Comparison of ENCODE assay signal across 25 cellular contexts in the genomic region with DNA sequence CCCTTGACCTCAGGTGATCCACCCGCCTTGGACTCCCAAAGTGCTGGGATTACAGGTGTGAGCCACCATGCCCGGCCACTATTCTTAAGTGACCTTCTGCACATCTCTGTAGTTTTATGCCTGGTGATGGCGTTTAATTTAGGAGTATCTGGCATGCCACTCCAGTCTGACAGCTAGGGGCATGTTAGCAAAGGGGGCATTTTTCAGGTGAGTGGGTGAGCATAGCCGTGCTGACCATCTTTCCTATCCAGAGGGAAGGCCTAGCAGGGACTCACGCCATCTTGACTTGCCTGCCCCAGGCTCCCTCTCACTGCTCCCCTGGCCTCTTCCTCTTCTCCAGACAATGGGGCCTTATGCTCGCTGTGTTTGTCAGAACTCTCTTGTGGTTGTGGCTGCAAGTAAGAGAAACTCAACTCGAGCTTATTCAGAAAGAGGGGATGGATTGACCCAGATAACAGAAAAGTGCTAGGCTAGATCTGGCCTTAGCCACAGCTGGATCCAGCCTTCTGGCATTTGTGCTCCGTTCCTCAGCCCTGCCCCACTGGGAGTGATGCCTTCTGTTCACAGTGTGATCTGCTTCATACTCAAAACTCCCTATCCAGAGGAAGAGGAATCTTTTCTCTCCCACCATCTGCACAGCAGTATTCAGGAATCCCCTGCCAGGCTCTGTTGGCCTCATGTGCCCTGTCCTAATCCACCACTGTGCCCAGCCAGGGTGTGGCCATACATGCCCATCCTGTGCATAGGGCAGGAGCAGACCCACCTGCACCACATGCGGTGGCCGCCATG.
DNase-seq lines count a peak whose midpoint lies in the region; ATAC-seq and TF ChIP-seq lines count a peak whose summit lies in the region.
"Had no signal": no experiment of that assay in that cellular context is flagged by ENCODE, and none has a peak within 500 bp of the region (broad histone marks: within the 10 kb centered on the region; RNA-seq: fewer than 3 reads in every experiment).

No MANE protein-coding gene starts in this region.

- peak; percentile 84 for ATAC-seq in Right ventricle myocardium inferior
- peak; percentile 43 for ATAC-seq in upper lobe of right lung
- no peak for ATAC-seq in naive thymus-derived CD8-positive, alpha-beta T cell
- no peak for ATAC-seq in activated T-helper 17 cell treated with anti-CD3 and anti-CD28 coated beads, Interleukin-2, amount 50 U/mL, for 72 hours (replicated peaks)
- ATAC-seq: GM12878; naive thymus-derived CD4-positive, alpha-beta T cell; psoas muscle had no signal

- no peaks in the 10 kb centered on the region for H3K9me3 ChIP-seq in upper lobe of right lung
- H3K9me3 ChIP-seq: psoas muscle had no signal

- H3K9me3 Mint-ChIP-seq in glutamatergic neuron (ENCODE audit: unreplicated experiment) (peaks cover 1% of the 10 kb centered on the region), neural crest cell (no peaks in the 10 kb centered on the region)
- H3K9me3 Mint-ChIP-seq in naive thymus-derived CD8-positive, alpha-beta T cell, result no peaks in the 10 kb centered on the region
- H3K9me3 Mint-ChIP-seq in activated T-helper 17 cell treated with anti-CD3 and anti-CD28 coated beads, Interleukin-2, amount 50 U/mL, for 72 hours, result no peaks in the 10 kb centered on the region
- H3K9me3 Mint-ChIP-seq: activated CD4-positive, alpha-beta T cell treated with anti-CD3 and anti-CD28 coated beads, Interleukin-2, amount 10 ng/mL, durations not matched to agents 24 days and 14 days; activated naive CD4-positive, alpha-beta T cell treated with anti-CD3 and anti-CD28 coated beads, Interleukin-2, amount 10 ng/mL, durations not matched to agents 7 days and 5 days; naive thymus-derived CD4-positive, alpha-beta T cell had no signal

- H3K36me3 ChIP-seq in upper lobe of right lung, result no peaks in the 10 kb centered on the region

- H3K4me1 Mint-ChIP-seq in glutamatergic neuron (ENCODE audit: low read depth, unreplicated experiment) (peaks cover 19% of the 10 kb centered on the region), neural crest cell (peaks cover 23% of the 10 kb centered on the region)
- H3K4me1 Mint-ChIP-seq in naive thymus-derived CD8-positive, alpha-beta T cell, result no peaks in the 10 kb centered on the region
- no peaks in the 10 kb centered on the region for H3K4me1 Mint-ChIP-seq in activated T-helper 17 cell treated with anti-CD3 and anti-CD28 coated beads, Interleukin-2, amount 50 U/mL, for 72 hours
- H3K4me1 Mint-ChIP-seq: activated CD4-positive, alpha-beta T cell treated with anti-CD3 and anti-CD28 coated beads, Interleukin-2, amount 10 ng/mL, durations not matched to agents 24 days and 14 days; activated naive CD4-positive, alpha-beta T cell treated with anti-CD3 and anti-CD28 coated beads, Interleukin-2, amount 10 ng/mL, durations not matched to agents 7 days and 5 days; naive thymus-derived CD4-positive, alpha-beta T cell had no signal

- TF ChIP-seq CTCF in glutamatergic neuron (IDR thresholded peaks at IDR 0.05; ENCODE audit: partially characterized antibody, unreplicated experiment), result no peak
- TF ChIP-seq CTCF in neural crest cell (conservative IDR thresholded peaks at IDR 0.05), result no peak
- TF ChIP-seq CTCF in upper lobe of right lung (IDR thresholded peaks at IDR 0.05), result no peak

- H3K4me3 ChIP-seq in upper lobe of right lung, result no peak overlapping the region
- H3K4me3 ChIP-seq: GM12878, lung, psoas muscle, SK-N-MC had no signal

- H3K4me1 ChIP-seq in upper lobe of right lung, result peaks cover 16% of the 10 kb centered on the region

- DNase-seq in Right ventricle myocardium inferior (ENCODE audit: missing footprints), result no peak
- no peak for DNase-seq in cardiac septum (ENCODE audit: low spot score)
- peak; percentile 40 for DNase-seq in glutamatergic neuron
- DNase-seq in neural crest cell (ENCODE audit: low read depth, low spot score), result no peak
- no peak for DNase-seq in upper lobe of right lung
- DNase-seq in NCI-H748 (lab: John Stamatoyannopoulos, UW; ENCODE audit: unreplicated experiment), result no peak
- DNase-seq in naive thymus-derived CD8-positive, alpha-beta T cell, result no peak
- DNase-seq: ACHN; activated CD4-positive, alpha-beta T cell treated with anti-CD3 and anti-CD28 coated beads, Interleukin-2, amount 10 ng/mL, durations not matched to agents 24 days and 14 days; activated naive CD4-positive, alpha-beta T cell treated with anti-CD3 and anti-CD28 coated beads, Interleukin-2, amount 10 ng/mL, durations not matched to agents 7 days and 5 days; activated T-cell treated with anti-CD3 and anti-CD28 coated beads, Interleukin-2, amount 50 U/mL, for 1 hour; DMS153; GF-D8; KG1; naive thymus-derived CD4-positive, alpha-beta T cell; NCI-H1092 treated with DMSO at 0.1 percent for 48 hours; NCI-H526 treated with DMSO at 0.1 percent for 48 hours; psoas muscle; trophoblast cell had no signal

- POLR2A ChIA-PET in naive thymus-derived CD8-positive, alpha-beta T cell (lab: Charles Lee), result no interaction called here

- peak overlapping the region; percentile 55 for H3K4me3 Mint-ChIP-seq in glutamatergic neuron (ENCODE audit: unreplicated experiment)
- peak overlapping the region; percentile 61 for H3K4me3 Mint-ChIP-seq in neural crest cell
- H3K4me3 Mint-ChIP-seq in naive thymus-derived CD8-positive, alpha-beta T cell, result no peak overlapping the region
- H3K4me3 Mint-ChIP-seq in activated T-helper 17 cell treated with anti-CD3 and anti-CD28 coated beads, Interleukin-2, amount 50 U/mL, for 72 hours, result no peak overlapping the region
- H3K4me3 Mint-ChIP-seq: activated CD4-positive, alpha-beta T cell treated with anti-CD3 and anti-CD28 coated beads, Interleukin-2, amount 10 ng/mL, durations not matched to agents 24 days and 14 days; activated naive CD4-positive, alpha-beta T cell treated with anti-CD3 and anti-CD28 coated beads, Interleukin-2, amount 10 ng/mL, durations not matched to agents 7 days and 5 days; CD14-positive monocyte; naive thymus-derived CD4-positive, alpha-beta T cell had no signal

- H3K27me3 ChIP-seq in upper lobe of right lung, result no peaks in the 10 kb centered on the region

- H3K27ac ChIP-seq in upper lobe of right lung, result no peak overlapping the region
- H3K27ac ChIP-seq: epithelial cell of prostate, psoas muscle, SK-N-MC had no signal

- H3K27me3 Mint-ChIP-seq in glutamatergic neuron (ENCODE audit: unreplicated experiment) (peaks cover 4% of the 10 kb centered on the region), neural crest cell (ENCODE audit: low read depth) (no peaks in the 10 kb centered on the region)
- no peaks in the 10 kb centered on the region for H3K27me3 Mint-ChIP-seq in naive thymus-derived CD8-positive, alpha-beta T cell
- no peaks in the 10 kb centered on the region for H3K27me3 Mint-ChIP-seq in activated T-helper 17 cell treated with anti-CD3 and anti-CD28 coated beads, Interleukin-2, amount 50 U/mL, for 72 hours
- H3K27me3 Mint-ChIP-seq: activated CD4-positive, alpha-beta T cell treated with anti-CD3 and anti-CD28 coated beads, Interleukin-2, amount 10 ng/mL, durations not matched to agents 24 days and 14 days; activated naive CD4-positive, alpha-beta T cell treated with anti-CD3 and anti-CD28 coated beads, Interleukin-2, amount 10 ng/mL, durations not matched to agents 7 days and 5 days; naive thymus-derived CD4-positive, alpha-beta T cell had no signal

- intact Hi-C loops in Right ventricle myocardium inferior (cut with DNase I), result no loop called here
- intact Hi-C loops in cardiac septum (cut with DNase I), result no loop called here
- intact Hi-C loops in upper lobe of right lung (cut with DNase I), result no loop called here

- H3K36me3 Mint-ChIP-seq in glutamatergic neuron (ENCODE audit: unreplicated experiment) (peaks cover 3% of the 10 kb centered on the region), neural crest cell (ENCODE audit: low read depth) (peaks cover 24% of the 10 kb centered on the region)
- peaks cover 8 to 11% (median 9%) of the 10 kb centered on the region in 3 donors for H3K36me3 Mint-ChIP-seq in naive thymus-derived CD8-positive, alpha-beta T cell
- peaks cover 46% of the 10 kb centered on the region for H3K36me3 Mint-ChIP-seq in activated T-helper 17 cell treated with anti-CD3 and anti-CD28 coated beads, Interleukin-2, amount 50 U/mL, for 72 hours (ENCODE audit: low read depth)
- H3K36me3 Mint-ChIP-seq: CD14-positive monocyte had no signal

- H3K27ac Mint-ChIP-seq in glutamatergic neuron (ENCODE audit: unreplicated experiment), result peak overlapping the region; percentile 66
- peak overlapping the region; percentile 65 for H3K27ac Mint-ChIP-seq in neural crest cell (ENCODE audit: unreplicated experiment)
- no peak overlapping the region for H3K27ac Mint-ChIP-seq in naive thymus-derived CD8-positive, alpha-beta T cell
- no peak overlapping the region for H3K27ac Mint-ChIP-seq in activated T-helper 17 cell treated with anti-CD3 and anti-CD28 coated beads, Interleukin-2, amount 50 U/mL, for 72 hours
- H3K27ac Mint-ChIP-seq: activated CD4-positive, alpha-beta T cell treated with anti-CD3 and anti-CD28 coated beads, Interleukin-2, amount 10 ng/mL, durations not matched to agents 24 days and 14 days; activated naive CD4-positive, alpha-beta T cell treated with anti-CD3 and anti-CD28 coated beads, Interleukin-2, amount 10 ng/mL, durations not matched to agents 7 days and 5 days; naive thymus-derived CD4-positive, alpha-beta T cell had no signal

Comparison
In these comparisons a context has a peak if more than half of its experiments do, and no peak if none do; other contexts are left out.
1. ATAC-seq: peak in Right ventricle myocardium inferior (single experiment) and upper lobe of right lung (single experiment); none in naive thymus-derived CD8-positive, alpha-beta T cell (0 of 2) and activated T-helper 17 cell treated with anti-CD3 and anti-CD28 coated beads, Interleukin-2, amount 50 U/mL, for 72 hours (single experiment).
2. H3K27ac Mint-ChIP-seq: peak in glutamatergic neuron (single experiment) and neural crest cell (single experiment); none in naive thymus-derived CD8-positive, alpha-beta T cell (0 of 10) and activated T-helper 17 cell treated with anti-CD3 and anti-CD28 coated beads, Interleukin-2, amount 50 U/mL, for 72 hours (single experiment).
3. H3K4me3 Mint-ChIP-seq: peak in glutamatergic neuron (single experiment) and neural crest cell (single experiment); none in naive thymus-derived CD8-positive, alpha-beta T cell (0 of 10) and activated T-helper 17 cell treated with anti-CD3 and anti-CD28 coated beads, Interleukin-2, amount 50 U/mL, for 72 hours (single experiment).